8 cellular contexts compared by ENCODE assay signal in the genomic region with DNA sequence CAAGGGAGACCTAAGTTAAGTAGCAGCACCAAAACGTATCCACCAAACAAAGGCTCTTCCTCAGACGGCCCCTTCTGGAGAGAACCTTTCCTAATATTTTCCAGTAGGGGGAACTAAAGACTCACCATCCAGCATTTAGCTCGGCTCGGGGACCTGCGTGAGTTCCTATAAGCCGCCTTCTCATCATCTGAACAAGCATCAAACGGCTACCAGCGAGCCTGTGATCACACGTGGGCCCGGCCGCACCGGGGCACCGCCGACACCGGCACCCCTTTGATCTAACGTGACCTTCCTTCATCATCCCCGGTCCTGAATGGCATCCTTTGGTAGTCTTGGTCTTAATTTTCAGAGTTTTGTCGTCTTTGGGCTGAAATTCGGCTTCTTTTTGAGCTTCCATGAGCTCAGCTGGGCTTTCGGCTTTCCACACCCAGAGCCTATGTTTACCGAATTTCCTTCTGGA. TPM values are rescaled to one million over a fixed set of nuclear protein-coding genes. Genes with fewer than 3 reads are reported as not detected.
DNase-seq lines count a peak whose midpoint lies in the region; ATAC-seq, FAIRE-seq and TF ChIP-seq lines count a peak whose summit lies in the region.

No MANE protein-coding gene starts in this region.

- H3K9me3 ChIP-seq in A673 (ENCODE audit: low read depth, low read length, poor library complexity, severe bottlenecking) (no peaks in the 10 kb centered on the region), lung (ENCODE audit: control insufficient read depth in 2 of 2, insufficient read depth in 1 of 2, low read length in 1 of 2) (peaks cover 0 to 2% of the 10 kb centered on the region in 2 donors), upper lobe of right lung (no peaks in the 10 kb centered on the region)

- WGBS in lung, 2 donors, result 0 to 1% methylated on average over 21 of the region's 21 CpGs

- peak; percentile 74 for ATAC-seq in GM18505 (IDR thresholded peaks at IDR 0.05; ENCODE audit: unreplicated experiment)
- ATAC-seq in lung (ENCODE audit: insufficient read depth, low FRiP score), result peak; percentile 77
- ATAC-seq in upper lobe of right lung, result peak; percentile 94
- no peak for ATAC-seq in GM19455 (IDR thresholded peaks at IDR 0.05; ENCODE audit: unreplicated experiment)

- no peak for TF ChIP-seq POLR2A in GM18505 (IDR thresholded peaks at IDR 0.05; ENCODE audit: borderline replicate concordance, extremely low read depth, insufficient read depth, insufficient read length)
- no peak for TF ChIP-seq POLR2A in NB4 (IDR thresholded peaks at IDR 0.05; ENCODE audit: extremely low read depth, insufficient read length)

- FAIRE-seq in endometrium (lab: Jason Lieb, UNC), result peak; percentile 88

- intact Hi-C loops in A673 (cut with micrococcal nuclease; ENCODE audit: unreplicated experiment) (loop anchor here (1.0 to 10.0 kb wide), 7 partner anchors 104 to 386 kb away; no protein-coding TSS in a partner anchor), upper lobe of right lung (cut with DNase I) (no loop called here)

- CTCF ChIA-PET in A673 (lab: Charles Lee), result interaction anchor here (1.3 to 1.7 kb wide), 2 partner anchors 217 to 282 kb away, joined by 4 to 9 read pairs; no protein-coding TSS in a partner anchor

- peak overlapping the region; percentile 82 for H3K27ac ChIP-seq in A673 (ENCODE audit: low read depth, low read length, poor library complexity, severe bottlenecking)
- H3K27ac ChIP-seq in lung (ENCODE audit: low read depth in 1 of 2, low read length in 1 of 2), result no peak overlapping the region
- H3K27ac ChIP-seq in upper lobe of right lung, result no peak overlapping the region

- H3K36me3 ChIP-seq in A673 (ENCODE audit: insufficient read depth, low read length, poor library complexity, severe bottlenecking) (no peaks in the 10 kb centered on the region), lung (ENCODE audit: control insufficient read depth in 2 of 2, insufficient read depth in 2 of 2, low read length in 2 of 2) (no peaks in the 10 kb centered on the region), upper lobe of right lung (no peaks in the 10 kb centered on the region)

- peak; percentile 55 for TF ChIP-seq CTCF in A673 (conservative IDR thresholded peaks at IDR 0.05; ENCODE audit: low read depth, low read length)
- peak; percentile 17 for TF ChIP-seq CTCF in NB4 (IDR thresholded peaks at IDR 0.05; ENCODE audit: low read depth, low read length)
- TF ChIP-seq CTCF in lung (IDR thresholded peaks at IDR 0.05; ENCODE audit: control extremely low read depth, extremely low read depth), result peak; percentile 33
- peak; percentile 65 for TF ChIP-seq CTCF in upper lobe of right lung (IDR thresholded peaks at IDR 0.05)

- peak overlapping the region; percentile 67 for H3K4me3 ChIP-seq in A673 (ENCODE audit: low read depth, low read length, poor library complexity, severe bottlenecking)
- no peak overlapping the region for H3K4me3 ChIP-seq in NB4 (ENCODE audit: low read depth, low read length)
- no peak overlapping the region for H3K4me3 ChIP-seq in lung
- H3K4me3 ChIP-seq in upper lobe of right lung, result peak overlapping the region; percentile 54

- DNase-seq in A673 (ENCODE audit: low spot score) (peak; percentile 93), NB4 (ENCODE audit: low read depth) (peak; percentile 71), SHP77 (lab: John Stamatoyannopoulos, UW) (peak; percentile 92 to 93), lung (ENCODE audit: low spot score) (peak; percentile 55), upper lobe of right lung (peak; percentile 69)

- peaks cover 6% of the 10 kb centered on the region for H3K4me1 ChIP-seq in A673 (ENCODE audit: insufficient read depth, low read length, poor library complexity, severe bottlenecking)
- H3K4me1 ChIP-seq in lung (ENCODE audit: control insufficient read depth in 2 of 2, insufficient read depth in 2 of 2, low read length in 2 of 2), result no peaks in the 10 kb centered on the region
- H3K4me1 ChIP-seq in upper lobe of right lung, result no peaks in the 10 kb centered on the region

- POLR2A ChIA-PET in A673 (lab: Charles Lee; ENCODE audit: low non-redundant PET), result interaction anchor here (0.7 kb wide), 1 partner anchor 148 kb away, joined by 6 read pairs; no protein-coding TSS in a partner anchor

- H3K27me3 ChIP-seq in A673 (replicated peaks; ENCODE audit: insufficient read depth, low read depth, low read length, poor library complexity) (no peaks in the 10 kb centered on the region), lung (ENCODE audit: control insufficient read depth, insufficient read depth) (peaks cover 3% of the 10 kb centered on the region), upper lobe of right lung (peaks cover 36% of the 10 kb centered on the region)

- no TSS peak for BruUV-seq in A673 (replicated peaks; lab: Mats Ljungman, UMichigan)

RNA-seq across cellular contexts. Expression of a gene that starts 1.4 kb away (rescaled TPM):
- total RNA-seq in A673 (2021), result 17.5 and 18.7 TPM in 2 replicates
- total RNA-seq in lung, result 10 to 100 TPM in 1 of 2 donors, 1 to 10 TPM in 1; 6.0 to 72.4 TPM
- under 1 TPM; 0.30 to 0.55 TPM for polyA plus RNA-seq in lung
- total RNA-seq in upper lobe of right lung, result 27.1 TPM

Comparison
In these comparisons a context has a peak if more than half of its experiments do, and no peak if none do; other contexts are left out.
1. H3K4me3 ChIP-seq: peak in A673 (single experiment) and upper lobe of right lung (single experiment); none in NB4 (single experiment) and lung (single experiment).
2. Peak in every context shown above with its lines, with median percentiles within 50 percentile points of each other: DNase-seq and CTCF ChIP-seq.